In the genomic region with DNA sequence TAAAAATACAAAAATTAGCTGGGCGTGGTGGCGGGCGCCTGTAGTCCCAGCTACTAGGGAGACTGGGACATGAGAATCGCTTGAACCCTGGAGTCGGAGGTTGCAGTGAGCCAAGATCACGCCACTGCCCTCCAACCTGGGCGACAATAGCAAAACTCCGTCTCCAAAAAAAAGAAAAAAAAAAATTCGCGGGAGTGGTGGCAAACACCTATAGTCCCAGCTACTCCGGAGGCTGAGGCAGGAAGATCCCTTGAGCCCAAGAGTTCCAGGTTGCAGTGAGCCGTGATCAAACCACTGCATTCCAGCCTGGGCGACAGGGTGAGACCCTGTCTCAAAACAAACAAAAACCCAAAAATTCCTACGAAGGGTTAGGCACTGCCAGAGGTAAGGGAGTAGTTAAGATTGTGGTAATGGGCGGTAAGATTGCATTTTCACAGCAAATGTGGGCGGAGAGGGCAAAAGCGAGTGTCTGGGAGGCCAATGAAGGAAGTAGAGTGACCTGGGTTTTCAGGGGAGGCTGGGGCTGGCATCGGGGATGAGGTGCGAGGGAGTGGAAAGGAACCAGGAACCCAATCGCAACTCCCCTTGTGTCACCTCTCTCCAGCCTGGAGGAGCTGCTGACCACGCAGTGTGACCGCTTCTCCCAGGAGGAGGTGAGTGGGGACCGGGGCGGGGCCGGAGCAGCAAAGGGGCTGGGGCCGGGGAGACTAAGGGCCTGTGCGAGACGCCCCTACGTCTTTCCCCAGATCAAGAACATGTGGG, we compare ENCODE assay signal across 8 cellular contexts. TPM values are rescaled to one million over a fixed set of nuclear protein-coding genes. Genes with fewer than 3 reads are reported as not detected.
A peak's percentile ranks its signal among the peaks of the same experiment; 100 is the strongest.
DNase-seq lines count a peak whose midpoint lies in the region; ATAC-seq and TF ChIP-seq lines count a peak whose summit lies in the region.

No MANE protein-coding gene starts in this region.

- H3K36me3 ChIP-seq in skeletal muscle tissue (ENCODE audit: control insufficient read depth in 3 of 3, insufficient read depth in 3 of 3, low read length in 3 of 3), result peaks cover 10 to 16% (median 11%) of the 10 kb centered on the region in 3 donors

- DNase-seq in SHP77 treated with DMSO at 0.1 percent for 48 hours (lab: John Stamatoyannopoulos, UW) (peak; percentile 75), SHP77 (lab: John Stamatoyannopoulos, UW) (no peak), T-helper 17 cell (peak in 1 of 3 donors; percentile 27), foreskin keratinocyte (no peak), NCI-H1436 treated with DMSO at 0.1 percent for 48 hours (lab: John Stamatoyannopoulos, UW) (no peak)

- no peak for ATAC-seq in T-helper 17 cell
- ATAC-seq in foreskin keratinocyte, result no peak
- ATAC-seq in HG02852 (IDR thresholded peaks at IDR 0.05; ENCODE audit: unreplicated experiment), result no peak
- no peak for ATAC-seq in HG02870 (IDR thresholded peaks at IDR 0.05; ENCODE audit: unreplicated experiment)

- H3K27me3 ChIP-seq in foreskin keratinocyte (no peaks in the 10 kb centered on the region), skeletal muscle tissue (ENCODE audit: control insufficient read depth in 3 of 3, insufficient read depth in 3 of 3, low read length in 3 of 3) (no peaks in the 10 kb centered on the region)

- H3K27ac Mint-ChIP-seq in T-helper 17 cell, result peak overlapping the region; percentile 99

- H3K27ac ChIP-seq in foreskin keratinocyte (peak overlapping the region; percentile 76), skeletal muscle tissue (ENCODE audit: low read depth, low read length) (peak overlapping the region; percentile 100)

- H3K4me3 ChIP-seq in skeletal muscle tissue (ENCODE audit: low read length in 3 of 3), result peak overlapping the region; percentile 78 to 88 (median 85)

- no peak for TF ChIP-seq CTCF in foreskin keratinocyte (conservative IDR thresholded peaks at IDR 0.05)

- peak overlapping the region; percentile 99 for H3K4me3 Mint-ChIP-seq in T-helper 17 cell

- peaks cover 39% of the 10 kb centered on the region for H3K4me1 Mint-ChIP-seq in T-helper 17 cell

- H3K9me3 ChIP-seq in T-helper 17 cell (ENCODE audit: control insufficient read depth, low read length, poor library complexity, severe bottlenecking) (no peaks in the 10 kb centered on the region), skeletal muscle tissue (ENCODE audit: control insufficient read depth in 3 of 3, low read length in 3 of 3) (no peaks in the 10 kb centered on the region)

- peaks cover 2% of the 10 kb centered on the region for H3K36me3 Mint-ChIP-seq in T-helper 17 cell (ENCODE audit: low read depth)

- H3K4me1 ChIP-seq in foreskin keratinocyte (no peaks in the 10 kb centered on the region), skeletal muscle tissue (ENCODE audit: control insufficient read depth in 3 of 3, insufficient read depth in 3 of 3, low read length in 3 of 3) (peaks cover 20 to 43% (median 24%) of the 10 kb centered on the region in 3 donors)

- H3K27me3 Mint-ChIP-seq in T-helper 17 cell, result no peaks in the 10 kb centered on the region

- peak overlapping the region; percentile 89 to 92 (median 89) for H3K9ac ChIP-seq in skeletal muscle tissue (ENCODE audit: low read depth in 1 of 3, low read length in 3 of 3)

RNA-seq across cellular contexts. Expression of a gene that starts 2.6 kb away (rescaled TPM):
- total RNA-seq in T-helper 17 cell (1 to 10 TPM in 1 of 2 donors, not detected in 1; 1.8 TPM), foreskin keratinocyte (not detected in 2 replicates), skeletal muscle tissue (12,119 TPM)
- polyA plus RNA-seq in foreskin keratinocyte, result 0.30 and 0.39 TPM in 2 replicates

RNA-seq across cellular contexts. Expression of a gene that starts 5.1 kb away (rescaled TPM):
- total RNA-seq in T-helper 17 cell, result 100 to 1,000 TPM; 192 to 220 TPM
- 0.14 TPM in 1 of 2 replicates, not detected in the other for total RNA-seq in foreskin keratinocyte
- polyA plus RNA-seq in foreskin keratinocyte, result 0.33 and 0.91 TPM in 2 replicates
- total RNA-seq in skeletal muscle tissue, result 0.52 TPM

RNA-seq across cellular contexts. Expression of a gene that starts 6.9 kb away (rescaled TPM):
- total RNA-seq in T-helper 17 cell, result 10 to 100 TPM; 27.4 to 28.8 TPM
- 32.1 and 32.9 TPM in 2 replicates for total RNA-seq in foreskin keratinocyte
- polyA plus RNA-seq in foreskin keratinocyte, result 33.8 and 34.6 TPM in 2 replicates
- 24.5 TPM for total RNA-seq in skeletal muscle tissue

RNA-seq across cellular contexts. Expression of a gene that starts 18.0 kb away (rescaled TPM):
- total RNA-seq in T-helper 17 cell (1 to 10 TPM; 6.2 to 6.7 TPM), foreskin keratinocyte (8.7 and 10.5 TPM in 2 replicates), skeletal muscle tissue (6.3 TPM)
- polyA plus RNA-seq in foreskin keratinocyte, result 6.8 and 8.0 TPM in 2 replicates

RNA-seq across cellular contexts. Expression of a gene that starts 22.1 kb away (rescaled TPM):
- total RNA-seq in T-helper 17 cell (10 to 100 TPM; 35.5 to 44.8 TPM), foreskin keratinocyte (60.4 and 62.5 TPM in 2 replicates), skeletal muscle tissue (24.5 TPM)
- 73.4 and 81.2 TPM in 2 replicates for polyA plus RNA-seq in foreskin keratinocyte

Comparison
In these comparisons a context has a peak if more than half of its experiments do, and no peak if none do; other contexts are left out.
1. RNA of a gene that starts 2.6 kb away (total RNA-seq): 12,119 TPM in skeletal muscle tissue (single experiment); 1.8 TPM in T-helper 17 cell and not detected in foreskin keratinocyte; every median in the first group is over 1,000 times any median in the second.
2. RNA of a gene that starts 5.1 kb away (total RNA-seq): 192 to 220 TPM in T-helper 17 cell; 0.52 TPM in skeletal muscle tissue (single experiment) and 0.14 TPM in foreskin keratinocyte; every median in the first group is over 100 times any median in the second.